20 cellular contexts compared by ENCODE assay signal in the genomic region with DNA sequence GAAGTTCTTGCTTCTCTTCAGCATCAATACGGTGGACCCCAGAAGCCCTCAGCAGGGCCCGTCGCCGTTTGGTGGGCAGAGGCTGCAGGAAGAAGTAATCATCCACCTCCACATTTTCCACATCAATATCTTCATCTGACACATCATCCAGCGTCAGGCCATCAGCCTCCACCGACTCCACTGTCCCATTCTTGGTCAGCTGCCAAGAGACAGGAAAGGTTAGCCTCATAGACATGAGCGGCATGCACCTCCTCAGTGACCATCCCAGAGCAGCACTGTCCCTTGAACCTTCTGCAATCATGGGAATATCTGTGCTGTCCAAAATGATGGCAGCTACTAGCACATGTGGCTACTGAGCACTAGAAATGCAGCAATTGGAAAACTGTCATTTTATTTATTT. TPM values are rescaled to one million over a fixed set of nuclear protein-coding genes. Genes with fewer than 3 reads are reported as not detected.
DNase-seq lines count a peak whose midpoint lies in the region; ATAC-seq and TF ChIP-seq lines count a peak whose summit lies in the region.
"Had no signal": no experiment of that assay in that cellular context is flagged by ENCODE, and none has a peak within 500 bp of the region (broad histone marks: within the 10 kb centered on the region; RNA-seq: fewer than 3 reads in every experiment).

No MANE protein-coding gene starts in this region.

- no peaks in the 10 kb centered on the region for H4K20me1 ChIP-seq in Karpas-422 (ENCODE audit: insufficient read depth, low read depth, low read length)

- peak overlapping the region; percentile 22 for H3K27ac Mint-ChIP-seq in activated CD4-positive, alpha-beta T cell treated with anti-CD3 and anti-CD28 coated beads, Interleukin-2, amount 10 ng/mL, durations not matched to agents 24 days and 14 days
- H3K27ac Mint-ChIP-seq in T-helper 17 cell (peak overlapping the region; percentile 68), nephron progenitor cell (peak overlapping the region; percentile 71)
- peak overlapping the region; percentile 60 for H3K27ac Mint-ChIP-seq in stimulated activated effector memory CD8-positive, alpha-beta T cell treated with anti-CD3 and anti-CD28 coated beads, Interleukin-12 subunit alpha, Interleukin-12 subunit beta, amount 100 ng/mL, for 72 hours
- H3K27ac Mint-ChIP-seq: CD4-positive, CD25-positive, alpha-beta regulatory T cell; HFFc6 had no signal

- H3K27me3 Mint-ChIP-seq in activated CD4-positive, alpha-beta T cell treated with anti-CD3 and anti-CD28 coated beads, Interleukin-2, amount 10 ng/mL, durations not matched to agents 24 days and 14 days = no peaks in the 10 kb centered on the region
- no peaks in the 10 kb centered on the region for H3K27me3 Mint-ChIP-seq in T-helper 17 cell
- peaks cover 4% of the 10 kb centered on the region for H3K27me3 Mint-ChIP-seq in nephron progenitor cell (ENCODE audit: low read depth, poor library complexity)
- H3K27me3 Mint-ChIP-seq: CD4-positive, CD25-positive, alpha-beta regulatory T cell had no signal

- no peaks in the 10 kb centered on the region for H3K4me1 ChIP-seq in Karpas-422 (ENCODE audit: low read length)
- H3K4me1 ChIP-seq in thyroid gland = no peaks in the 10 kb centered on the region

- H3K79me2 ChIP-seq in Karpas-422 (ENCODE audit: low read length) = no peaks in the 10 kb centered on the region

- 82 to 85% methylated on average over 7 of the region's 7 CpGs for WGBS in thyroid gland, 2 donors

- no peaks in the 10 kb centered on the region for H3K9me3 ChIP-seq in T-helper 17 cell (ENCODE audit: control insufficient read depth, low read length, poor library complexity, severe bottlenecking)
- H3K9me3 ChIP-seq in Karpas-422 (ENCODE audit: low read length) = no peaks in the 10 kb centered on the region
- no peaks in the 10 kb centered on the region for H3K9me3 ChIP-seq in thyroid gland
- H3K9me3 ChIP-seq: BE2C, Caco-2 had no signal

- H3K36me3 ChIP-seq in Karpas-422 (ENCODE audit: insufficient read depth, low read length) = peaks cover 4% of the 10 kb centered on the region; the same call in 1 of the 2 replicates
- H3K36me3 ChIP-seq in thyroid gland = peaks cover 54 to 69% of the 10 kb centered on the region in 2 donors

- no peak overlapping the region for H3K9ac ChIP-seq in Karpas-422 (ENCODE audit: low read length)

- H3K9me2 ChIP-seq in Karpas-422 (replicated peaks; ENCODE audit: insufficient read depth, low read length) = no peaks in the 10 kb centered on the region

- DNase-seq in activated CD4-positive, alpha-beta T cell treated with anti-CD3 and anti-CD28 coated beads, Interleukin-2, amount 10 ng/mL, durations not matched to agents 24 days and 14 days = no peak
- DNase-seq in activated CD4-positive, alpha-beta T cell treated with anti-CD3 and anti-CD28 coated beads for 48 hours = no peak
- DNase-seq in T-helper 17 cell = no peak
- DNase-seq in nephron progenitor cell = no peak
- DNase-seq in stimulated activated effector memory CD8-positive, alpha-beta T cell treated with anti-CD3 and anti-CD28 coated beads, Interleukin-12 subunit alpha, Interleukin-12 subunit beta, amount 100 ng/mL, for 72 hours (ENCODE audit: low spot score in 2 of 2) = no peak
- no peak for DNase-seq in Karpas-422
- DNase-seq in thyroid gland = no peak
- DNase-seq: BE2C; C1 segment of cervical spinal cord; Caco-2; CD4-positive, CD25-positive, alpha-beta regulatory T cell; DMS153; DMS79; GDM1; GOT3; H7; HFFc6 had no signal

- no peak for TF ChIP-seq POLR2A in thyroid gland (IDR thresholded peaks at IDR 0.05)

- H3K4me2 ChIP-seq in Karpas-422 (ENCODE audit: low read depth, low read length, poor library complexity, severe bottlenecking) = no peak overlapping the region

- H3K27me3 ChIP-seq in Karpas-422 (ENCODE audit: low read length) (no peaks in the 10 kb centered on the region), thyroid gland (no peaks in the 10 kb centered on the region)
- H3K27me3 ChIP-seq: BE2C had no signal

- H3K36me3 Mint-ChIP-seq in activated CD4-positive, alpha-beta T cell treated with anti-CD3 and anti-CD28 coated beads, Interleukin-2, amount 10 ng/mL, durations not matched to agents 24 days and 14 days (ENCODE audit: low read depth) = peaks cover 45% of the 10 kb centered on the region
- H3K36me3 Mint-ChIP-seq in T-helper 17 cell (ENCODE audit: low read depth) (peaks cover 2% of the 10 kb centered on the region), nephron progenitor cell (ENCODE audit: low read depth) (peaks cover 75% of the 10 kb centered on the region)
- peaks cover 96% of the 10 kb centered on the region for H3K36me3 Mint-ChIP-seq in stimulated activated effector memory CD8-positive, alpha-beta T cell treated with anti-CD3 and anti-CD28 coated beads, Interleukin-12 subunit alpha, Interleukin-12 subunit beta, amount 100 ng/mL, for 72 hours

- intact Hi-C loops in activated CD4-positive, alpha-beta T cell treated with anti-CD3 and anti-CD28 coated beads, Interleukin-2, amount 10 ng/mL, durations not matched to agents 24 days and 14 days (cut with micrococcal nuclease) = no loop called here
- intact Hi-C loops in thyroid gland (cut with DNase I) = no loop called here

- no peak for TF ChIP-seq CTCF in nephron progenitor cell (IDR thresholded peaks at IDR 0.05)
- no peak for TF ChIP-seq CTCF in thyroid gland (IDR thresholded peaks at IDR 0.05)

- H3K4me3 Mint-ChIP-seq in activated CD4-positive, alpha-beta T cell treated with anti-CD3 and anti-CD28 coated beads, Interleukin-2, amount 10 ng/mL, durations not matched to agents 24 days and 14 days = no peak overlapping the region
- H3K4me3 Mint-ChIP-seq in T-helper 17 cell (no peak overlapping the region), nephron progenitor cell (no peak overlapping the region)
- H3K4me3 Mint-ChIP-seq in stimulated activated effector memory CD8-positive, alpha-beta T cell treated with anti-CD3 and anti-CD28 coated beads, Interleukin-12 subunit alpha, Interleukin-12 subunit beta, amount 100 ng/mL, for 72 hours = no peak overlapping the region
- H3K4me3 Mint-ChIP-seq: CD4-positive, CD25-positive, alpha-beta regulatory T cell; HFFc6 had no signal

- no peaks in the 10 kb centered on the region for H3K9me3 Mint-ChIP-seq in activated CD4-positive, alpha-beta T cell treated with anti-CD3 and anti-CD28 coated beads, Interleukin-2, amount 10 ng/mL, durations not matched to agents 24 days and 14 days
- no peaks in the 10 kb centered on the region for H3K9me3 Mint-ChIP-seq in nephron progenitor cell
- H3K9me3 Mint-ChIP-seq in stimulated activated effector memory CD8-positive, alpha-beta T cell treated with anti-CD3 and anti-CD28 coated beads, Interleukin-12 subunit alpha, Interleukin-12 subunit beta, amount 100 ng/mL, for 72 hours = no peaks in the 10 kb centered on the region
- H3K9me3 Mint-ChIP-seq: HFFc6 had no signal

- H3K4me3 ChIP-seq in Karpas-422 (ENCODE audit: low read length) (no peak overlapping the region), thyroid gland (replicated peaks in 1 of 3) (no peak overlapping the region)

- H3K27ac ChIP-seq in Karpas-422 (ENCODE audit: low read length) (no peak overlapping the region), thyroid gland (no peak overlapping the region)
- H3K27ac ChIP-seq: HL-60 had no signal

- H2AFZ ChIP-seq in Karpas-422 (ENCODE audit: low read length) = no peak overlapping the region

- ATAC-seq in T-helper 17 cell (no peak), GM19455 (IDR thresholded peaks at IDR 0.05; ENCODE audit: unreplicated experiment) (no peak)
- no peak for ATAC-seq in stimulated activated effector memory CD8-positive, alpha-beta T cell treated with anti-CD3 and anti-CD28 coated beads, Interleukin-12 subunit alpha, Interleukin-12 subunit beta, amount 100 ng/mL, for 72 hours
- ATAC-seq: HCT116 had no signal

- H3K4me1 Mint-ChIP-seq in activated CD4-positive, alpha-beta T cell treated with anti-CD3 and anti-CD28 coated beads, Interleukin-2, amount 10 ng/mL, durations not matched to agents 24 days and 14 days = no peaks in the 10 kb centered on the region
- H3K4me1 Mint-ChIP-seq in T-helper 17 cell (no peaks in the 10 kb centered on the region), nephron progenitor cell (peaks cover 6% of the 10 kb centered on the region)
- H3K4me1 Mint-ChIP-seq in stimulated activated effector memory CD8-positive, alpha-beta T cell treated with anti-CD3 and anti-CD28 coated beads, Interleukin-12 subunit alpha, Interleukin-12 subunit beta, amount 100 ng/mL, for 72 hours = peaks cover 6% of the 10 kb centered on the region

RNA-seq across cellular contexts. Expression of a gene that starts 15.6 kb away (rescaled TPM):
- total RNA-seq in activated CD4-positive, alpha-beta T cell treated with anti-CD3 and anti-CD28 coated beads, Interleukin-2, amount 10 ng/mL, durations not matched to agents 24 days and 14 days = 22.7 and 22.9 TPM in 2 replicates
- total RNA-seq in T-helper 17 cell = 10 to 100 TPM; 19.2 to 19.9 TPM
- total RNA-seq in Karpas-422 (2014; rRNA removed; shearing (Covaris generic); ENCODE audit: low replicate concordance) = 14.5 and 15.2 TPM in 2 replicates
- total RNA-seq in thyroid gland = 10 to 100 TPM; 21.3 to 35.8 (median 28.9) TPM

RNA-seq across cellular contexts. Expression of a gene that starts 19.6 kb away (rescaled TPM):
- 75.7 and 77.8 TPM in 2 replicates for total RNA-seq in activated CD4-positive, alpha-beta T cell treated with anti-CD3 and anti-CD28 coated beads, Interleukin-2, amount 10 ng/mL, durations not matched to agents 24 days and 14 days
- total RNA-seq in T-helper 17 cell (10 to 100 TPM; 56.2 to 56.6 TPM), thyroid gland (100 to 1,000 TPM in 2 of 4 donors, 10 to 100 TPM in 2; 62.9 to 106 (median 86.7) TPM)
- total RNA-seq in Karpas-422 (2014; rRNA removed; shearing (Covaris generic); ENCODE audit: low replicate concordance) = 95.0 and 105 TPM in 2 replicates

RNA-seq across cellular contexts. Expression of a gene that starts 41.6 kb away (rescaled TPM):
- 54.2 and 56.2 TPM in 2 replicates for total RNA-seq in activated CD4-positive, alpha-beta T cell treated with anti-CD3 and anti-CD28 coated beads, Interleukin-2, amount 10 ng/mL, durations not matched to agents 24 days and 14 days
- total RNA-seq in T-helper 17 cell = 10 to 100 TPM; 47.6 to 51.5 TPM
- 38.2 and 47.4 TPM in 2 replicates for total RNA-seq in Karpas-422 (2014; rRNA removed; shearing (Covaris generic); ENCODE audit: low replicate concordance)
- 100 to 1,000 TPM; 100 to 163 (median 140) TPM for total RNA-seq in thyroid gland
